ENCODE assay signal across 34 cellular contexts in genomic region chr6:92130944-92131343, GRCh38.
"Had no signal": no experiment of that assay in that cellular context is flagged by ENCODE, and none has a peak within 500 bp of the region (broad histone marks: within the 10 kb centered on the region; RNA-seq: fewer than 3 reads in every experiment).

No MANE protein-coding gene starts in this region.

- H3K27ac ChIP-seq: KMS-11 had no signal

- H3K9ac ChIP-seq: KMS-11 had no signal

- H3K9me3 ChIP-seq: MG63 had no signal

- DNase-seq: Karpas-422, Kasumi-1, MG63, MM.1S, MV-4-11, NCI-H1048, NCI-H1092, NCI-H1092 treated with DMSO at 0.1 percent for 48 hours, NCI-H1105, NCI-H1105 treated with DMSO at 0.1 percent for 48 hours, NCI-H1417, NCI-H1417 treated with DMSO at 0.1 percent for 48 hours, NCI-H1436, NCI-H1436 treated with DMSO at 0.1 percent for 48 hours, NCI-H146, NCI-H1694, NCI-H1694 treated with DMSO at 0.1 percent for 48 hours, NCI-H187, NCI-H187 treated with DMSO at 0.1 percent for 48 hours, NCI-H1930, NCI-H2029, NCI-H2029 treated with DMSO at 0.1 percent for 48 hours, NCI-H2081, NCI-H2081 treated with DMSO at 0.1 percent for 48 hours, NCI-H2107, NCI-H2171, NCI-H2171 treated with DMSO at 0.1 percent for 48 hours, NCI-H2227 treated with DMSO at 0.1 percent for 48 hours, NCI-H226, NCI-H345, NCI-H446, NCI-H446 treated with DMSO at 0.1 percent for 48 hours, NCI-H510A had no signal

- H3K27me3 ChIP-seq: MG63 had no signal

- H3K36me3 ChIP-seq: MG63 had no signal

- H3K4me2 ChIP-seq: KMS-11 had no signal

- H3K4me3 ChIP-seq: MG63 had no signal
